ENCODE assay signal across 21 cellular contexts in genomic region chr6:55669133-55669532, GRCh38.
DNase-seq lines count a peak whose midpoint lies in the region; ATAC-seq lines count a peak whose summit lies in the region.
"Had no signal": no experiment of that assay in that cellular context is flagged by ENCODE, and none has a peak within 500 bp of the region (broad histone marks: within the 10 kb centered on the region; RNA-seq: fewer than 3 reads in every experiment).

No MANE protein-coding gene starts in this region.

- no peak overlapping the region for H3K4me3 Mint-ChIP-seq in activated CD4-positive, alpha-beta memory T cell treated with anti-CD3 and anti-CD28 coated beads for 36 hours
- H3K4me3 Mint-ChIP-seq: GM23338 had no signal

- H3K27ac Mint-ChIP-seq in activated CD4-positive, alpha-beta memory T cell treated with anti-CD3 and anti-CD28 coated beads for 36 hours: no peak overlapping the region
- H3K27ac Mint-ChIP-seq: GM23338 had no signal

- H3K9me3 Mint-ChIP-seq in activated CD4-positive, alpha-beta memory T cell treated with anti-CD3 and anti-CD28 coated beads for 36 hours: peaks cover 4% of the 10 kb centered on the region

- CTCF ChIA-PET in activated CD4-positive, alpha-beta memory T cell treated with anti-CD3 and anti-CD28 coated beads for 36 hours (lab: Charles Lee): no interaction called here

- intact Hi-C loops in Right ventricle myocardium superior (cut with DNase I): no loop called here
- intact Hi-C loops in left cardiac atrium (cut with DNase I): no loop called here
- intact Hi-C loops in left ventricle myocardium superior (cut with micrococcal nuclease): no loop called here
- intact Hi-C loops in sciatic nerve (cut with DNase I): no loop called here
- intact Hi-C loops in activated CD4-positive, alpha-beta memory T cell treated with anti-CD3 and anti-CD28 coated beads for 36 hours (cut with micrococcal nuclease): no loop called here

- no peak for DNase-seq in Right ventricle myocardium superior
- no peak for DNase-seq in left cardiac atrium
- DNase-seq in left ventricle myocardium superior: no peak
- DNase-seq in sciatic nerve (ENCODE audit: low spot score): no peak
- no peak for DNase-seq in activated CD8-positive, alpha-beta memory T cell treated with anti-CD3 and anti-CD28 coated beads for 24 hours
- no peak for DNase-seq in activated CD4-positive, alpha-beta memory T cell treated with anti-CD3 and anti-CD28 coated beads for 36 hours
- DNase-seq: 8988T, AML-193, HCEC 1CT, KG1, NCI-H1092, NCI-H146, NCI-H2029 treated with DMSO at 0.1 percent for 48 hours, NCI-H2171, NCI-H345, NCI-H524, NCI-H82, Peyer's patch had no signal

- ATAC-seq in Right ventricle myocardium superior (ENCODE audit: poor library complexity): peak; percentile 41
- no peak for ATAC-seq in left cardiac atrium
- ATAC-seq in left ventricle myocardium superior: peak; percentile 12
- peak; percentile 28 for ATAC-seq in sciatic nerve
- ATAC-seq in HG02678 (IDR thresholded peaks at IDR 0.05; ENCODE audit: unreplicated experiment): no peak
- no peak for ATAC-seq in HG03045 (IDR thresholded peaks at IDR 0.05; ENCODE audit: unreplicated experiment)

- H3K36me3 Mint-ChIP-seq in activated CD4-positive, alpha-beta memory T cell treated with anti-CD3 and anti-CD28 coated beads for 36 hours: no peaks in the 10 kb centered on the region

- POLR2A ChIA-PET in activated CD4-positive, alpha-beta memory T cell treated with anti-CD3 and anti-CD28 coated beads for 36 hours (lab: Charles Lee): no interaction called here

- no peaks in the 10 kb centered on the region for H3K27me3 Mint-ChIP-seq in activated CD4-positive, alpha-beta memory T cell treated with anti-CD3 and anti-CD28 coated beads for 36 hours

- no peaks in the 10 kb centered on the region for H3K4me1 Mint-ChIP-seq in activated CD4-positive, alpha-beta memory T cell treated with anti-CD3 and anti-CD28 coated beads for 36 hours (ENCODE audit: low read depth)

Comparison
In these comparisons a context has a peak if more than half of its experiments do, and no peak if none do; other contexts are left out.
1. ATAC-seq: peak in Right ventricle myocardium superior (single experiment), left ventricle myocardium superior (single experiment) and sciatic nerve (single experiment); none in left cardiac atrium (0 of 2), HG02678 (single experiment) and HG03045 (single experiment).